Comparison of ENCODE assay signal across 28 cellular contexts in genomic region chr3:136711277-136711676, GRCh38.
"Had no signal": no experiment of that assay in that cellular context is flagged by ENCODE, and none has a peak within 500 bp of the region (broad histone marks: within the 10 kb centered on the region; RNA-seq: fewer than 3 reads in every experiment).

No MANE protein-coding gene starts in this region.

- H3K27ac ChIP-seq: neutrophil, ovary, parathyroid adenoma, psoas muscle, skin epidermis, spleen, stomach, thoracic aorta, thyroid gland, tibial nerve, upper lobe of right lung, uterus had no signal

- H3K27me3 ChIP-seq: neutrophil, ovary, spleen, stomach, thyroid gland, tibial nerve, upper lobe of right lung, uterus had no signal

- H3K9ac ChIP-seq: parathyroid adenoma had no signal

- H3K4me1 ChIP-seq: parathyroid adenoma, upper lobe of right lung, uterus had no signal

- DNase-seq: naive B cell; naive thymus-derived CD8-positive, alpha-beta T cell; nephron progenitor cell; nucleus accumbens; ovary; posterior cingulate gyrus; psoas muscle; right cardiac atrium; spleen; stimulated activated CD4-positive, alpha-beta T cell treated with anti-CD3 and anti-CD28 coated beads, Interleukin-12 subunit alpha, Interleukin-12 subunit beta, amount 100 ng/mL, for 4 hours; stimulated activated CD4-positive, alpha-beta T cell treated with anti-CD3 and anti-CD28 coated beads, Interleukin-1b, Interleukin-23, amount 100 ng/mL, for 48 hours; stimulated activated CD4-positive, alpha-beta T cell treated with anti-CD3 and anti-CD28 coated beads, Interleukin-4, amount 100 ng/mL, for 1 hour; stimulated activated CD4-positive, alpha-beta T cell treated with anti-CD3 and anti-CD28 coated beads, Interleukin-4, amount 100 ng/mL, for 4 hours; stimulated activated CD8-positive, alpha-beta memory T cell treated with anti-CD3 and anti-CD28 coated beads, Interleukin-4, amount 100 ng/mL, for 48 hours; stimulated activated naive CD4-positive, alpha-beta T cell; stomach; thyroid gland; upper lobe of right lung; uterus had no signal

- H3K36me3 ChIP-seq: neutrophil, ovary, thyroid gland, upper lobe of right lung, uterus had no signal

- H3K4me2 ChIP-seq: smooth muscle cell had no signal

- H3K9me3 ChIP-seq: neutrophil, ovary, psoas muscle, spleen, stomach, thoracic aorta, thyroid gland, tibial nerve, upper lobe of right lung, uterus had no signal

- H2AFZ ChIP-seq: parathyroid adenoma had no signal

- H3K4me3 ChIP-seq: ovary, psoas muscle, skin epidermis, smooth muscle cell, spleen, stomach, thoracic aorta, thyroid gland, tibial nerve, upper lobe of right lung, uterus had no signal

- ATAC-seq: naive thymus-derived CD8-positive, alpha-beta T cell; natural killer cell treated with Interleukin-12 subunit alpha and Interleukin-12 subunit beta and Interleukin-15 and Interleukin-18, amount 100 ng/mL, for 72 hours; psoas muscle; right cardiac atrium; sciatic nerve; stimulated activated memory B cell treated with anti-CD40 and anti-IgM and Interleukin-4, amounts not matched to agents 10 μg/mL and 1 μg/mL and 100 μg/mL, for 72 hours; upper lobe of right lung had no signal
